ENCODE assay signal across 17 cellular contexts in genomic region chr22:49103314-49104052, GRCh38.
DNase-seq lines count a peak whose midpoint lies in the region; ATAC-seq and TF ChIP-seq lines count a peak whose summit lies in the region.
"Had no signal": no experiment of that assay in that cellular context is flagged by ENCODE, and none has a peak within 500 bp of the region (broad histone marks: within the 10 kb centered on the region; RNA-seq: fewer than 3 reads in every experiment).

No MANE protein-coding gene starts in this region.

- no peaks in the 10 kb centered on the region for H3K79me2 ChIP-seq in neural cell (replicated peaks; ENCODE audit: insufficient read depth, low read length)

- no peak for ATAC-seq in HG03280 (IDR thresholded peaks at IDR 0.05; ENCODE audit: unreplicated experiment)

- H3K4me1 ChIP-seq in NT2/D1 (ENCODE audit: insufficient read depth, insufficient read length): no peaks in the 10 kb centered on the region

- H3K9ac ChIP-seq in NT2/D1 (ENCODE audit: insufficient read length, low read depth): no peak overlapping the region
- H3K9ac ChIP-seq in neural cell (ENCODE audit: low read length): peak overlapping the region; percentile 39
- H3K9ac ChIP-seq: BLaER1 treated with 17β-estradiol and CSF1 and Interleukin-3, amounts not matched to agents 10 nM and 100 nM; KMS-11 had no signal

- H3K27ac ChIP-seq in neural cell (ENCODE audit: low read length): peak overlapping the region; percentile 72
- H3K27ac ChIP-seq: BLaER1 treated with 17β-estradiol and CSF1 and Interleukin-3, amounts not matched to agents 10 nM and 100 nM; KMS-11; thoracic aorta had no signal

- peak; percentile 77 for DNase-seq in H7
- peak; percentile 83 for DNase-seq in NCI-H2029 treated with DMSO at 0.1 percent for 48 hours (lab: John Stamatoyannopoulos, UW)
- DNase-seq in NT2/D1 (ENCODE audit: low read depth, low spot score): peak; percentile 15
- no peak for DNase-seq in MG63
- DNase-seq in NAMALWA (ENCODE audit: low spot score): no peak
- DNase-seq: activated B cell treated with CpG ODN at 0.5 μM for 24 hours; activated effector memory CD4-positive, alpha-beta T cell treated with anti-CD3 and anti-CD28 coated beads, Interleukin-2, amount 50 U/mL, for 16 hours; cortex of kidney; immature natural killer cell; mammary epithelial cell; NCI-H446 treated with DMSO at 0.1 percent for 48 hours; stimulated activated CD4-positive, alpha-beta T cell treated with anti-CD3 and anti-CD28 coated beads, Interleukin-2, amount 100 ng/mL, for 48 hours had no signal

- TF ChIP-seq EP300 in neural cell (conservative IDR thresholded peaks at IDR 0.05; ENCODE audit: poor library complexity, severe bottlenecking): peak; percentile 38

- no peaks in the 10 kb centered on the region for H3K9me2 ChIP-seq in neural cell (ENCODE audit: insufficient read depth, low read length)

- no peaks in the 10 kb centered on the region for H3K27me3 ChIP-seq in H7 (ENCODE audit: control insufficient read depth, insufficient read depth, low read length)
- H3K27me3 ChIP-seq in NT2/D1 (ENCODE audit: insufficient read depth, insufficient read length): no peaks in the 10 kb centered on the region
- no peaks in the 10 kb centered on the region for H3K27me3 ChIP-seq in neural cell (ENCODE audit: insufficient read depth, low read depth, low read length)
- 0 out of 2 replicates have a peak, but pooled peaks cover 3% of the 10 kb centered on the region for H3K27me3 ChIP-seq in MG63

- TF ChIP-seq RAD21 in neural cell (conservative IDR thresholded peaks at IDR 0.05): peak; percentile 40

- no peaks in the 10 kb centered on the region for H4K20me1 ChIP-seq in neural cell (ENCODE audit: insufficient read depth)

- no peak overlapping the region for H2AFZ ChIP-seq in neural cell (ENCODE audit: low read depth, low read length)

- peak overlapping the region; percentile 76 for H3K4me2 ChIP-seq in neural cell (ENCODE audit: low read length)
- H3K4me2 ChIP-seq: KMS-11 had no signal

- no peaks in the 10 kb centered on the region for H3F3A ChIP-seq in neural cell (ENCODE audit: insufficient read depth, low read length, poor library complexity, severe bottlenecking)

- H3K36me3 ChIP-seq in H7 (replicated peaks; ENCODE audit: control insufficient read depth, insufficient read depth, low read length) (no peaks in the 10 kb centered on the region), NT2/D1 (ENCODE audit: insufficient read depth, insufficient read length, low read length) (no peaks in the 10 kb centered on the region), neural cell (ENCODE audit: insufficient read depth, low read length) (no peaks in the 10 kb centered on the region), MG63 (no peaks in the 10 kb centered on the region)
- H3K36me3 ChIP-seq: BLaER1 treated with 17β-estradiol and CSF1 and Interleukin-3, amounts not matched to agents 10 nM and 100 nM; thoracic aorta had no signal

- no peak for TF ChIP-seq CTCF in neural cell (IDR thresholded peaks at IDR 0.05; ENCODE audit: poor library complexity, severe bottlenecking)

- H3K9me3 ChIP-seq in NT2/D1 (ENCODE audit: insufficient read depth, low read length): no peaks in the 10 kb centered on the region
- no peaks in the 10 kb centered on the region for H3K9me3 ChIP-seq in neural cell (ENCODE audit: low read length)
- H3K9me3 ChIP-seq in MG63: no peaks in the 10 kb centered on the region
- H3K9me3 ChIP-seq: BLaER1 treated with 17β-estradiol and CSF1 and Interleukin-3, amounts not matched to agents 10 nM and 100 nM; thoracic aorta had no signal

- no peak overlapping the region for H3K4me3 ChIP-seq in H7 (ENCODE audit: insufficient read depth, low read depth, low read length)
- no peak overlapping the region for H3K4me3 ChIP-seq in NT2/D1 (ENCODE audit: insufficient read length, low read depth)
- peak overlapping the region; percentile 48 for H3K4me3 ChIP-seq in neural cell (ENCODE audit: low read length)
- H3K4me3 ChIP-seq in MG63: no peak overlapping the region
- H3K4me3 ChIP-seq: BLaER1 treated with 17β-estradiol and CSF1 and Interleukin-3, amounts not matched to agents 10 nM and 100 nM; thoracic aorta had no signal

TF ChIP-seq in neural cell, 6 proteins besides CTCF, POLR2A, EP300 and RAD21:
- TF ChIP-seq POLR2AphosphoS5 (IDR thresholded peaks at IDR 0.05) (peak; percentile 15), SMC3 (conservative IDR thresholded peaks at IDR 0.05; ENCODE audit: poor library complexity) (no peak), MXI1 (conservative IDR thresholded peaks at IDR 0.05; ENCODE audit: poor library complexity, severe bottlenecking) (peak; percentile 24), EZH2 (IDR thresholded peaks at IDR 0.05; ENCODE audit: borderline replicate concordance, insufficient read depth, low read length, poor library complexity, severe bottlenecking) (no peak)

Comparison
In these comparisons a context has a peak if more than half of its experiments do, and no peak if none do; other contexts are left out.
1. DNase-seq: peak in H7 (single experiment), NCI-H2029 treated with DMSO at 0.1 percent for 48 hours (single experiment) and NT2/D1 (single experiment); none in MG63 (single experiment) and NAMALWA (single experiment).